In genomic region chr3:9249273-9250192, GRCh38 we compare ENCODE assay signal across 8 cellular contexts. TPM values are rescaled to one million over a fixed set of nuclear protein-coding genes. Genes with fewer than 3 reads are reported as not detected.
DNase-seq lines count a peak whose midpoint lies in the region; ATAC-seq, FAIRE-seq and TF ChIP-seq lines count a peak whose summit lies in the region.

TSS of gene SRGAP3 (minus strand) at chr3:9249646. CDS start at chr3:9248951, 695 bp downstream.

- H3K27me3 ChIP-seq in right atrium auricular region (no peaks in the 10 kb centered on the region), psoas muscle (ENCODE audit: insufficient read depth in 3 of 3, low read length in 2 of 3) (no peaks in the 10 kb centered on the region)

- 3 to 4% (median 4%) methylated on average over 28 of the region's 28 CpGs for WGBS in psoas muscle, 3 donors

- peaks cover 5 to 6% of the 10 kb centered on the region in 2 donors for H3K27me3 Mint-ChIP-seq in T-cell

- peak; percentile 46 for DNase-seq in NCI-H1436 (lab: John Stamatoyannopoulos, UW)
- peak; percentile 52 to 89 (median 76) for DNase-seq in T-cell
- peak; percentile 89 for DNase-seq in right atrium auricular region (ENCODE audit: low spot score)
- peak; percentile 84 to 88 for DNase-seq in psoas muscle
- DNase-seq in urothelium cell line (ENCODE audit: low spot score), result peak; percentile 93

- no peaks in the 10 kb centered on the region for H3K36me3 ChIP-seq in right atrium auricular region
- no peaks in the 10 kb centered on the region for H3K36me3 ChIP-seq in psoas muscle (ENCODE audit: insufficient read depth in 1 of 2, low read depth in 1 of 2)

- FAIRE-seq in urothelium cell line (lab: Jason Lieb, UNC), result peak; percentile 92

- POLR2A ChIA-PET in T-cell (lab: Charles Lee), result no interaction called here

- H3K4me1 Mint-ChIP-seq in T-cell, result peaks cover 25 to 31% (median 27%) of the 10 kb centered on the region in 3 donors

- peak within 1 kb of the TSS; percentile 86 to 94 (median 87) for H3K4me3 Mint-ChIP-seq in T-cell

- no peaks in the 10 kb centered on the region for H3K36me3 Mint-ChIP-seq in T-cell

- peak; percentile 100 for ATAC-seq in HG02798 (IDR thresholded peaks at IDR 0.05; ENCODE audit: poor library complexity, unreplicated experiment)
- ATAC-seq in T-cell (replicated peaks in 1 of 4), result peak; percentile 97 to 99 (median 99)
- ATAC-seq in psoas muscle, result peak; percentile 82 to 87 (median 84)

- TF ChIP-seq CTCF in GM12873 (IDR thresholded peaks at IDR 0.05; ENCODE audit: insufficient read depth, low read depth, low read length, missing control alignments) (peak; percentile 49), right atrium auricular region (IDR thresholded peaks at IDR 0.05) (peak in 1 of 2 donors; percentile 53), psoas muscle (IDR thresholded peaks at IDR 0.05) (peak; percentile 34)

- H3K9me3 Mint-ChIP-seq in T-cell, result no peaks in the 10 kb centered on the region

- peak within 1 kb of the TSS; percentile 7 to 57 for H3K27ac Mint-ChIP-seq in T-cell

- H3K9me3 ChIP-seq in right atrium auricular region (no peaks in the 10 kb centered on the region), psoas muscle (no peaks in the 10 kb centered on the region)

- H3K4me3 ChIP-seq in right atrium auricular region, result peak within 1 kb of the TSS; percentile 22 to 52
- H3K4me3 ChIP-seq in psoas muscle, result peak within 1 kb of the TSS; percentile 64

- CTCF ChIA-PET in T-cell (lab: Charles Lee), result interaction anchor here (0.6 to 1.8 kb wide), 5 partner anchors 9 to 1077 kb away, joined by 3 to 4 read pairs (median 3); partner anchors contain the start of gene THUMPD3 (in 1 of the 2)

- H3K4me1 ChIP-seq in right atrium auricular region, result peaks cover 0 to 21% of the 10 kb centered on the region in 2 donors
- peaks cover 37% of the 10 kb centered on the region for H3K4me1 ChIP-seq in psoas muscle

- intact Hi-C loops in psoas muscle (cut with DNase I), result loop anchor here (5.0 kb wide), 2 partner anchors 97 to 107 kb away; no protein-coding TSS in a partner anchor

- H3K27ac ChIP-seq in angular gyrus (ENCODE audit: low read depth, low read length), result peak within 1 kb of the TSS; percentile 75
- H3K27ac ChIP-seq in right atrium auricular region, result peak within 1 kb of the TSS in 1 of 2 donors; percentile 48
- H3K27ac ChIP-seq in psoas muscle, result peak within 1 kb of the TSS; percentile 82

RNA-seq across cellular contexts. Expression of gene SRGAP3, which starts in this region (rescaled TPM):
- total RNA-seq in T-cell (1 to 10 TPM; 1.4 to 4.4 (median 2.8) TPM), right atrium auricular region (1 to 10 TPM; 4.0 to 5.0 TPM), psoas muscle (1 to 10 TPM; 1.6 to 7.6 (median 3.2) TPM)
- 1 to 10 TPM in 1 of 3 donors, under 1 TPM in 2; 0.77 to 1.9 (median 0.80) TPM for polyA plus RNA-seq in psoas muscle
